Comparison of ENCODE assay signal across 1 cellular context in genomic region chr5:142014911-142015584, GRCh38.
TF ChIP-seq lines count a peak whose summit lies in the region.

No MANE protein-coding gene starts in this region.

TF ChIP-seq in GM12878, 131 proteins besides CTCF, POLR2A, EP300 and RAD21:
- TF ChIP-seq SMC3 (IDR thresholded peaks at IDR 0.05; ENCODE audit: borderline replicate concordance, low read length) (peak; percentile 45; the same call in 1 of the 2 replicates), NR2C2 (IDR thresholded peaks at IDR 0.05; ENCODE audit: borderline replicate concordance, control insufficient read depth, insufficient read length, low read depth) (no peak), RUNX3 (IDR thresholded peaks at IDR 0.05; ENCODE audit: low read length) (no peak), MTA3 (IDR thresholded peaks at IDR 0.05; ENCODE audit: borderline replicate concordance, low read length) (no peak), CREB1 (IDR thresholded peaks at IDR 0.05; ENCODE audit: low read depth) (no peak), POU2F2 (IDR thresholded peaks at IDR 0.05; ENCODE audit: borderline replicate concordance, low read depth, low read length) (no peak)
